ENCODE assay signal across 1 cellular context in the genomic region with DNA sequence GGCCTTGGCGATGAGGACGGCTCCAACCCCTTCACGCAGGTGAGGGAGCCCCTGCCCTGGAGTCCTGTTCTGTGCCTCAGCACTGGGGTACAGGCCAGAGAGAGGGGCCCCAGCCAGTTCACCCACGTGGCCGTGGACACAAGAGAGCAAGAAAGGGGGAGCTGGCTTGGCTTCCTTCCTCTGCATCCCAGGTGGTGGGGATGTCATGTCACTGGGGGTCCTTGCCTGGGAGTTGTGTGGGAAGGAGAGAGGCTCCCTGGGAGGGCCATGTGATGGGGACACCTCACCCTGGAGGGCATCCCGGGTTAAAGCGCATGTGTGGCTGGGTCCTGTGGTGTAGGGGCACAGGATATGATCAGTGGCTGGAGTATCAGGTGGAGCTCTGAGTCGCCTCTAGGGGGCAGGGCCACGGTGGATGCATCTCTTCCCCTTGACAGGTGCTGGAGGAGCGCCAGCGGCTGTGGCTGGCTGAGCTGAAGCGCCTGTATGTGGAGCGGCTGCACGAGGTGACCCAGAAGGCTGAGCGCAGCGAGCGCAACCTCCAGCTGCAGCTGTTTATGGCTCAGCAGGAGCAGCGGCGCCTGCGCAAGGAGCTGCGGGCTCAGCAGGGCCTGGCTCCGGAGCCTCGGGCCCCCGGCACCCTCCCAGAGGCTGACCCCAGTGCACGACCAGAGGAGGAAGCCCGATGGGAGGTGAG.
A peak's percentile ranks its signal among the peaks of the same experiment; 100 is the strongest.
TF ChIP-seq lines count a peak whose summit lies in the region.

No MANE protein-coding gene starts in this region.

TF ChIP-seq in K562, 482 proteins besides CTCF, POLR2A, EP300 and RAD21 (continued from another document and continues in another):
- TF ChIP-seq, protein P1, sequence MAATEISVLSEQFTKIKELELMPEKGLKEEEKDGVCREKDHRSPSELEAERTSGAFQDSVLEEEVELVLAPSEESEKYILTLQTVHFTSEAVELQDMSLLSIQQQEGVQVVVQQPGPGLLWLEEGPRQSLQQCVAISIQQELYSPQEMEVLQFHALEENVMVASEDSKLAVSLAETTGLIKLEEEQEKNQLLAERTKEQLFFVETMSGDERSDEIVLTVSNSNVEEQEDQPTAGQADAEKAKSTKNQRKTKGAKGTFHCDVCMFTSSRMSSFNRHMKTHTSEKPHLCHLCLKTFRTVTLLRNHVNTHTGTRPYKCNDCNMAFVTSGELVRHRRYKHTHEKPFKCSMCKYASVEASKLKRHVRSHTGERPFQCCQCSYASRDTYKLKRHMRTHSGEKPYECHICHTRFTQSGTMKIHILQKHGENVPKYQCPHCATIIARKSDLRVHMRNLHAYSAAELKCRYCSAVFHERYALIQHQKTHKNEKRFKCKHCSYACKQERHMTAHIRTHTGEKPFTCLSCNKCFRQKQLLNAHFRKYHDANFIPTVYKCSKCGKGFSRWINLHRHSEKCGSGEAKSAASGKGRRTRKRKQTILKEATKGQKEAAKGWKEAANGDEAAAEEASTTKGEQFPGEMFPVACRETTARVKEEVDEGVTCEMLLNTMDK (IDR thresholded peaks at IDR 0.05; ENCODE audit: borderline replicate concordance, insufficient read depth, low read depth, low read length, poor library complexity, severe bottlenecking): peak; percentile 77
- TF ChIP-seq GTF2E2 (tag; IDR thresholded peaks at IDR 0.05): no peak
- TF ChIP-seq, protein P2, sequence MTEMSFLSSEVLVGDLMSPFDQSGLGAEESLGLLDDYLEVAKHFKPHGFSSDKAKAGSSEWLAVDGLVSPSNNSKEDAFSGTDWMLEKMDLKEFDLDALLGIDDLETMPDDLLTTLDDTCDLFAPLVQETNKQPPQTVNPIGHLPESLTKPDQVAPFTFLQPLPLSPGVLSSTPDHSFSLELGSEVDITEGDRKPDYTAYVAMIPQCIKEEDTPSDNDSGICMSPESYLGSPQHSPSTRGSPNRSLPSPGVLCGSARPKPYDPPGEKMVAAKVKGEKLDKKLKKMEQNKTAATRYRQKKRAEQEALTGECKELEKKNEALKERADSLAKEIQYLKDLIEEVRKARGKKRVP (CRISPR knock-in tag; IDR thresholded peaks at IDR 0.05): no peak
- TF ChIP-seq YY1 (IDR thresholded peaks at IDR 0.05; ENCODE audit: borderline replicate concordance in 1 of 3, control insufficient read depth in 1 of 3, extremely low read depth in 1 of 3, insufficient read depth in 3 of 3, insufficient read length in 1 of 3, insufficient replicate concordance in 2 of 3, low read depth in 1 of 3, low read length in 2 of 3): peak in 1 of 3 experiments; percentile 12
- TF ChIP-seq NEUROD1 (IDR thresholded peaks at IDR 0.05; ENCODE audit: borderline replicate concordance, low read depth, low read length, partially characterized antibody): peak; percentile 17
- TF ChIP-seq C11orf30 (IDR thresholded peaks at IDR 0.05; ENCODE audit: low read depth): no peak
- no peak for TF ChIP-seq ELF2 (CRISPR knock-in tag; IDR thresholded peaks at IDR 0.05)
- TF ChIP-seq SRSF1 (IDR thresholded peaks at IDR 0.05; ENCODE audit: low read depth, low read length): no peak
- TF ChIP-seq ZNF239 (CRISPR knock-in tag; IDR thresholded peaks at IDR 0.05): no peak
- TF ChIP-seq TEAD2 (tag; IDR thresholded peaks at IDR 0.05): no peak
- TF ChIP-seq ZSCAN29 (IDR thresholded peaks at IDR 0.05): no peak
- no peak for TF ChIP-seq DNMT1 (IDR thresholded peaks at IDR 0.05)
- TF ChIP-seq, protein P3, sequence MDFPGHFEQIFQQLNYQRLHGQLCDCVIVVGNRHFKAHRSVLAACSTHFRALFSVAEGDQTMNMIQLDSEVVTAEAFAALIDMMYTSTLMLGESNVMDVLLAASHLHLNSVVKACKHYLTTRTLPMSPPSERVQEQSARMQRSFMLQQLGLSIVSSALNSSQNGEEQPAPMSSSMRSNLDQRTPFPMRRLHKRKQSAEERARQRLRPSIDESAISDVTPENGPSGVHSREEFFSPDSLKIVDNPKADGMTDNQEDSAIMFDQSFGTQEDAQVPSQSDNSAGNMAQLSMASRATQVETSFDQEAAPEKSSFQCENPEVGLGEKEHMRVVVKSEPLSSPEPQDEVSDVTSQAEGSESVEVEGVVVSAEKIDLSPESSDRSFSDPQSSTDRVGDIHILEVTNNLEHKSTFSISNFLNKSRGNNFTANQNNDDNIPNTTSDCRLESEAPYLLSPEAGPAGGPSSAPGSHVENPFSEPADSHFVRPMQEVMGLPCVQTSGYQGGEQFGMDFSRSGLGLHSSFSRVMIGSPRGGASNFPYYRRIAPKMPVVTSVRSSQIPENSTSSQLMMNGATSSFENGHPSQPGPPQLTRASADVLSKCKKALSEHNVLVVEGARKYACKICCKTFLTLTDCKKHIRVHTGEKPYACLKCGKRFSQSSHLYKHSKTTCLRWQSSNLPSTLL (IDR thresholded peaks at IDR 0.05): no peak
- TF ChIP-seq SMARCB1 (IDR thresholded peaks at IDR 0.05; ENCODE audit: insufficient read length, low read depth): no peak
- TF ChIP-seq ZNF830 (CRISPR knock-in tag; IDR thresholded peaks at IDR 0.05): no peak
- no peak for TF ChIP-seq PHF20 (IDR thresholded peaks at IDR 0.05; ENCODE audit: partially characterized antibody)
- no peak for TF ChIP-seq POLR3A (IDR thresholded peaks at IDR 0.05; ENCODE audit: borderline replicate concordance, extremely low read depth, insufficient read depth, insufficient read length)
- no peak for TF ChIP-seq FOXJ2 (tag; IDR thresholded peaks at IDR 0.05)
- no peak for TF ChIP-seq ZKSCAN3 (CRISPR knock-in tag; IDR thresholded peaks at IDR 0.05)
- no peak for TF ChIP-seq GATAD2A (IDR thresholded peaks at IDR 0.05)
- TF ChIP-seq NCOA4 (IDR thresholded peaks at IDR 0.05; ENCODE audit: partially characterized antibody): no peak
- TF ChIP-seq ZNF175 (CRISPR knock-in tag; IDR thresholded peaks at IDR 0.05; ENCODE audit: low read depth): no peak
- no peak for TF ChIP-seq DDX20 (tag; IDR thresholded peaks at IDR 0.05; ENCODE audit: low read depth)
- TF ChIP-seq, protein P4, sequence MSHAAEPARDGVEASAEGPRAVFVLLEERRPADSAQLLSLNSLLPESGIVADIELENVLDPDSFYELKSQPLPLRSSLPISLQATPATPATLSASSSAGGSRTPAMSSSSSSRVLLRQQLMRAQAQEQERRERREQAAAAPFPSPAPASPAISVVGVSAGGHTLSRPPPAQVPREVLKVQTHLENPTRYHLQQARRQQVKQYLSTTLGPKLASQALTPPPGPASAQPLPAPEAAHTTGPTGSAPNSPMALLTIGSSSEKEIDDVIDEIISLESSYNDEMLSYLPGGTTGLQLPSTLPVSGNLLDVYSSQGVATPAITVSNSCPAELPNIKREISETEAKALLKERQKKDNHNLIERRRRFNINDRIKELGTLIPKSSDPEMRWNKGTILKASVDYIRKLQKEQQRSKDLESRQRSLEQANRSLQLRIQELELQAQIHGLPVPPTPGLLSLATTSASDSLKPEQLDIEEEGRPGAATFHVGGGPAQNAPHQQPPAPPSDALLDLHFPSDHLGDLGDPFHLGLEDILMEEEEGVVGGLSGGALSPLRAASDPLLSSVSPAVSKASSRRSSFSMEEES (CRISPR knock-in tag; IDR thresholded peaks at IDR 0.05): no peak
- no peak for TF ChIP-seq LEF1 (IDR thresholded peaks at IDR 0.05)
- TF ChIP-seq, protein P5, sequence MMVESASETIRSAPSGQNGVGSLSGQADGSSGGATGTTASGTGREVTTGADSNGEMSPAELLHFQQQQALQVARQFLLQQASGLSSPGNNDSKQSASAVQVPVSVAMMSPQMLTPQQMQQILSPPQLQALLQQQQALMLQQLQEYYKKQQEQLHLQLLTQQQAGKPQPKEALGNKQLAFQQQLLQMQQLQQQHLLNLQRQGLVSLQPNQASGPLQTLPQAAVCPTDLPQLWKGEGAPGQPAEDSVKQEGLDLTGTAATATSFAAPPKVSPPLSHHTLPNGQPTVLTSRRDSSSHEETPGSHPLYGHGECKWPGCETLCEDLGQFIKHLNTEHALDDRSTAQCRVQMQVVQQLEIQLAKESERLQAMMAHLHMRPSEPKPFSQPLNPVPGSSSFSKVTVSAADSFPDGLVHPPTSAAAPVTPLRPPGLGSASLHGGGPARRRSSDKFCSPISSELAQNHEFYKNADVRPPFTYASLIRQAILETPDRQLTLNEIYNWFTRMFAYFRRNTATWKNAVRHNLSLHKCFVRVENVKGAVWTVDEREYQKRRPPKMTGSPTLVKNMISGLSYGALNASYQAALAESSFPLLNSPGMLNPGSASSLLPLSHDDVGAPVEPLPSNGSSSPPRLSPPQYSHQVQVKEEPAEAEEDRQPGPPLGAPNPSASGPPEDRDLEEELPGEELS (CRISPR knock-in tag; IDR thresholded peaks at IDR 0.05; ENCODE audit: borderline replicate concordance): no peak
- TF ChIP-seq MTA3 (IDR thresholded peaks at IDR 0.05; ENCODE audit: borderline replicate concordance): 0 out of 2 replicates have a peak, but pooled peaks have one; percentile 25
- peak in 1 of 2 experiments; percentile 75; a peak in 1 of 4 replicates for TF ChIP-seq SIN3A (IDR thresholded peaks at IDR 0.05; ENCODE audit: borderline replicate concordance in 2 of 2, control insufficient read depth in 1 of 2, low read depth in 2 of 2, low read length in 2 of 2)
- TF ChIP-seq ZNF699 (CRISPR knock-in tag; IDR thresholded peaks at IDR 0.05; ENCODE audit: insufficient replicate concordance): no peak
- TF ChIP-seq KDM4B (IDR thresholded peaks at IDR 0.05; ENCODE audit: borderline replicate concordance in 2 of 2, low read depth in 1 of 2): no peak
- TF ChIP-seq CCAR2 (IDR thresholded peaks at IDR 0.05; ENCODE audit: low read depth, low read length): no peak
- TF ChIP-seq, protein P6, sequence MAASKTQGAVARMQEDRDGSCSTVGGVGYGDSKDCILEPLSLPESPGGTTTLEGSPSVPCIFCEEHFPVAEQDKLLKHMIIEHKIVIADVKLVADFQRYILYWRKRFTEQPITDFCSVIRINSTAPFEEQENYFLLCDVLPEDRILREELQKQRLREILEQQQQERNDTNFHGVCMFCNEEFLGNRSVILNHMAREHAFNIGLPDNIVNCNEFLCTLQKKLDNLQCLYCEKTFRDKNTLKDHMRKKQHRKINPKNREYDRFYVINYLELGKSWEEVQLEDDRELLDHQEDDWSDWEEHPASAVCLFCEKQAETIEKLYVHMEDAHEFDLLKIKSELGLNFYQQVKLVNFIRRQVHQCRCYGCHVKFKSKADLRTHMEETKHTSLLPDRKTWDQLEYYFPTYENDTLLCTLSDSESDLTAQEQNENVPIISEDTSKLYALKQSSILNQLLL (CRISPR knock-in tag; IDR thresholded peaks at IDR 0.05; ENCODE audit: borderline replicate concordance): no peak
- no peak for TF ChIP-seq XRCC3 (IDR thresholded peaks at IDR 0.05)
- TF ChIP-seq MCM2 (IDR thresholded peaks at IDR 0.05; ENCODE audit: low read depth): no peak
- no peak for TF ChIP-seq NR1H2 (CRISPR knock-in tag; IDR thresholded peaks at IDR 0.05)
- no peak for TF ChIP-seq YBX1 (IDR thresholded peaks at IDR 0.05)
- no peak for TF ChIP-seq RFX1 (IDR thresholded peaks at IDR 0.05)
- TF ChIP-seq, protein P7, sequence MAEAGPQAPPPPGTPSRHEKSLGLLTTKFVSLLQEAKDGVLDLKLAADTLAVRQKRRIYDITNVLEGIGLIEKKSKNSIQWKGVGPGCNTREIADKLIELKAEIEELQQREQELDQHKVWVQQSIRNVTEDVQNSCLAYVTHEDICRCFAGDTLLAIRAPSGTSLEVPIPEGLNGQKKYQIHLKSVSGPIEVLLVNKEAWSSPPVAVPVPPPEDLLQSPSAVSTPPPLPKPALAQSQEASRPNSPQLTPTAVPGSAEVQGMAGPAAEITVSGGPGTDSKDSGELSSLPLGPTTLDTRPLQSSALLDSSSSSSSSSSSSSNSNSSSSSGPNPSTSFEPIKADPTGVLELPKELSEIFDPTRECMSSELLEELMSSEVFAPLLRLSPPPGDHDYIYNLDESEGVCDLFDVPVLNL (CRISPR knock-in tag; IDR thresholded peaks at IDR 0.05; ENCODE audit: low read depth): no peak
- TF ChIP-seq NONO (IDR thresholded peaks at IDR 0.05; ENCODE audit: low read depth in 2 of 2, low read length in 1 of 2): no peak
- no peak for TF ChIP-seq CSDE1 (IDR thresholded peaks at IDR 0.05)
- no peak for TF ChIP-seq ZNF121 (CRISPR knock-in tag; conservative IDR thresholded peaks at IDR 0.05)
- TF ChIP-seq MCM5 (IDR thresholded peaks at IDR 0.05; ENCODE audit: low read depth): no peak
- TF ChIP-seq, protein P8, sequence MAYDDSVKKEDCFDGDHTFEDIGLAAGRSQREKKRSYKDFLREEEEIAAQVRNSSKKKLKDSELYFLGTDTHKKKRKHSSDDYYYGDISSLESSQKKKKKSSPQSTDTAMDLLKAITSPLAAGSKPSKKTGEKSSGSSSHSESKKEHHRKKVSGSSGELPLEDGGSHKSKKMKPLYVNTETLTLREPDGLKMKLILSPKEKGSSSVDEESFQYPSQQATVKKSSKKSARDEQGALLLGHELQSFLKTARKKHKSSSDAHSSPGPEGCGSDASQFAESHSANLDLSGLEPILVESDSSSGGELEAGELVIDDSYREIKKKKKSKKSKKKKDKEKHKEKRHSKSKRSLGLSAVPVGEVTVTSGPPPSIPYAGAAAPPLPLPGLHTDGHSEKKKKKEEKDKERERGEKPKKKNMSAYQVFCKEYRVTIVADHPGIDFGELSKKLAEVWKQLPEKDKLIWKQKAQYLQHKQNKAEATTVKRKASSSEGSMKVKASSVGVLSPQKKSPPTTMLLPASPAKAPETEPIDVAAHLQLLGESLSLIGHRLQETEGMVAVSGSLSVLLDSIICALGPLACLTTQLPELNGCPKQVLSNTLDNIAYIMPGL (CRISPR knock-in tag; IDR thresholded peaks at IDR 0.05): no peak
- TF ChIP-seq CTBP1 (IDR thresholded peaks at IDR 0.05; ENCODE audit: borderline replicate concordance): peak; percentile 83; the same call in 1 of the 2 replicates
- TF ChIP-seq, protein P9, sequence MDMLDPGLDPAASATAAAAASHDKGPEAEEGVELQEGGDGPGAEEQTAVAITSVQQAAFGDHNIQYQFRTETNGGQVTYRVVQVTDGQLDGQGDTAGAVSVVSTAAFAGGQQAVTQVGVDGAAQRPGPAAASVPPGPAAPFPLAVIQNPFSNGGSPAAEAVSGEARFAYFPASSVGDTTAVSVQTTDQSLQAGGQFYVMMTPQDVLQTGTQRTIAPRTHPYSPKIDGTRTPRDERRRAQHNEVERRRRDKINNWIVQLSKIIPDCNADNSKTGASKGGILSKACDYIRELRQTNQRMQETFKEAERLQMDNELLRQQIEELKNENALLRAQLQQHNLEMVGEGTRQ (CRISPR knock-in tag; IDR thresholded peaks at IDR 0.05): no peak
- no peak for TF ChIP-seq TCF7 (IDR thresholded peaks at IDR 0.05; ENCODE audit: borderline replicate concordance)
- peak in 1 of 2 experiments; percentile 72; a peak in 1 of 4 replicates for TF ChIP-seq HDAC1 (IDR thresholded peaks at IDR 0.05)
- no peak for TF ChIP-seq ZNF696 (CRISPR knock-in tag; conservative IDR thresholded peaks at IDR 0.05)
